ENCODE assay signal across 1 cellular context in the genomic region with DNA sequence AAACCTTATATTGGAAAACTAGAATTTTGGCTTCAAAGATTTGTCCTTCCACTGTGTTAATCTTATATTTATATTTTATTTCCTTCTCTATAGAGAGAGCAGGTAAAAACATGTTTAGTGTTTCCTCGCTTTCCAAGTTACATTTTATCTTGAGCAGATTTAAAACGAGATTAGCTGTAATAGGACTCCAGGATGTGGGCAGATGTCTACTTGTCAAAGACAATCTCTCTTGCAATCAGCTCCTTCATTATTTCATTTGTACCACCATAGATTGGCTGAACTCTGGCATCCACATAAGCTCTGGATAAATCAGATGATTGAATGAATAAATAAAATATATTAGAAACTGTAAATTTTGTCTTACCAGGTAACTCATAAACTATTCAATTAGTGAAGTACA.
A peak's percentile ranks its signal among the peaks of the same experiment; 100 is the strongest.
TF ChIP-seq lines count a peak whose summit lies in the region.

No MANE protein-coding gene starts in this region.

TF ChIP-seq in SK-N-SH, 30 proteins besides CTCF, POLR2A, EP300 and RAD21:
- TF ChIP-seq GATA2 (CRISPR knock-in tag; IDR thresholded peaks at IDR 0.05) (peak; percentile 28), USF1 (IDR thresholded peaks at IDR 0.05; ENCODE audit: borderline replicate concordance, low read depth) (no peak), TCF12 (IDR thresholded peaks at IDR 0.05) (peak; percentile 29; the same call in 1 of the 2 replicates), FOXJ3 (CRISPR knock-in tag; IDR thresholded peaks at IDR 0.05) (no peak), SIN3A (IDR thresholded peaks at IDR 0.05; ENCODE audit: borderline replicate concordance, low read depth, low read length) (no peak)
- TF ChIP-seq, protein P1, sequence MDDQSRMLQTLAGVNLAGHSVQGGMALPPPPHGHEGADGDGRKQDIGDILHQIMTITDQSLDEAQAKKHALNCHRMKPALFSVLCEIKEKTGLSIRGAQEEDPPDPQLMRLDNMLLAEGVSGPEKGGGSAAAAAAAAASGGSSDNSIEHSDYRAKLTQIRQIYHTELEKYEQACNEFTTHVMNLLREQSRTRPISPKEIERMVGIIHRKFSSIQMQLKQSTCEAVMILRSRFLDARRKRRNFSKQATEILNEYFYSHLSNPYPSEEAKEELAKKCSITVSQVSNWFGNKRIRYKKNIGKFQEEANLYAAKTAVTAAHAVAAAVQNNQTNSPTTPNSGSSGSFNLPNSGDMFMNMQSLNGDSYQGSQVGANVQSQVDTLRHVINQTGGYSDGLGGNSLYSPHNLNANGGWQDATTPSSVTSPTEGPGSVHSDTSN (IDR thresholded peaks at IDR 0.05), result peak; percentile 45
